ENCODE assay signal across 1 cellular context in genomic region chr9:115035872-115036612, GRCh38.
TF ChIP-seq lines count a peak whose summit lies in the region.

No MANE protein-coding gene starts in this region.

TF ChIP-seq in HepG2, 621 proteins besides CTCF, POLR2A, EP300 and RAD21 (continued from another document):
- TF ChIP-seq, protein P1, sequence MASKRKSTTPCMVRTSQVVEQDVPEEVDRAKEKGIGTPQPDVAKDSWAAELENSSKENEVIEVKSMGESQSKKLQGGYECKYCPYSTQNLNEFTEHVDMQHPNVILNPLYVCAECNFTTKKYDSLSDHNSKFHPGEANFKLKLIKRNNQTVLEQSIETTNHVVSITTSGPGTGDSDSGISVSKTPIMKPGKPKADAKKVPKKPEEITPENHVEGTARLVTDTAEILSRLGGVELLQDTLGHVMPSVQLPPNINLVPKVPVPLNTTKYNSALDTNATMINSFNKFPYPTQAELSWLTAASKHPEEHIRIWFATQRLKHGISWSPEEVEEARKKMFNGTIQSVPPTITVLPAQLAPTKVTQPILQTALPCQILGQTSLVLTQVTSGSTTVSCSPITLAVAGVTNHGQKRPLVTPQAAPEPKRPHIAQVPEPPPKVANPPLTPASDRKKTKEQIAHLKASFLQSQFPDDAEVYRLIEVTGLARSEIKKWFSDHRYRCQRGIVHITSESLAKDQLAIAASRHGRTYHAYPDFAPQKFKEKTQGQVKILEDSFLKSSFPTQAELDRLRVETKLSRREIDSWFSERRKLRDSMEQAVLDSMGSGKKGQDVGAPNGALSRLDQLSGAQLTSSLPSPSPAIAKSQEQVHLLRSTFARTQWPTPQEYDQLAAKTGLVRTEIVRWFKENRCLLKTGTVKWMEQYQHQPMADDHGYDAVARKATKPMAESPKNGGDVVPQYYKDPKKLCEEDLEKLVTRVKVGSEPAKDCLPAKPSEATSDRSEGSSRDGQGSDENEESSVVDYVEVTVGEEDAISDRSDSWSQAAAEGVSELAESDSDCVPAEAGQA (IDR thresholded peaks at IDR 0.05; ENCODE audit: low read depth): no peak
- TF ChIP-seq, protein P1 (CRISPR knock-in tag; IDR thresholded peaks at IDR 0.05; ENCODE audit: borderline replicate concordance): no peak
- TF ChIP-seq, protein P2, sequence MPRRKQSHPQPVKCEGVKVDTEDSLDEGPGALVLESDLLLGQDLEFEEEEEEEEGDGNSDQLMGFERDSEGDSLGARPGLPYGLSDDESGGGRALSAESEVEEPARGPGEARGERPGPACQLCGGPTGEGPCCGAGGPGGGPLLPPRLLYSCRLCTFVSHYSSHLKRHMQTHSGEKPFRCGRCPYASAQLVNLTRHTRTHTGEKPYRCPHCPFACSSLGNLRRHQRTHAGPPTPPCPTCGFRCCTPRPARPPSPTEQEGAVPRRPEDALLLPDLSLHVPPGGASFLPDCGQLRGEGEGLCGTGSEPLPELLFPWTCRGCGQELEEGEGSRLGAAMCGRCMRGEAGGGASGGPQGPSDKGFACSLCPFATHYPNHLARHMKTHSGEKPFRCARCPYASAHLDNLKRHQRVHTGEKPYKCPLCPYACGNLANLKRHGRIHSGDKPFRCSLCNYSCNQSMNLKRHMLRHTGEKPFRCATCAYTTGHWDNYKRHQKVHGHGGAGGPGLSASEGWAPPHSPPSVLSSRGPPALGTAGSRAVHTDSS (CRISPR knock-in tag; conservative IDR thresholded peaks at IDR 0.05): no peak
TF ChIP-seq in HepG2: peak in this region for 0.
